In genomic region chr2:46878886-46879285, GRCh38 we compare ENCODE assay signal across 1 cellular context.
TF ChIP-seq lines count a peak whose summit lies in the region.

No MANE protein-coding gene starts in this region.

TF ChIP-seq in A549, 52 proteins besides CTCF, POLR2A, EP300 and RAD21 (continued from another document):
- TF ChIP-seq REST (IDR thresholded peaks at IDR 0.05) (no peak), MYC (IDR thresholded peaks at IDR 0.05; ENCODE audit: borderline replicate concordance, low read length) (no peak), JUN (IDR thresholded peaks at IDR 0.05) (no peak)
